Comparison of ENCODE assay signal across 8 cellular contexts in the genomic region with DNA sequence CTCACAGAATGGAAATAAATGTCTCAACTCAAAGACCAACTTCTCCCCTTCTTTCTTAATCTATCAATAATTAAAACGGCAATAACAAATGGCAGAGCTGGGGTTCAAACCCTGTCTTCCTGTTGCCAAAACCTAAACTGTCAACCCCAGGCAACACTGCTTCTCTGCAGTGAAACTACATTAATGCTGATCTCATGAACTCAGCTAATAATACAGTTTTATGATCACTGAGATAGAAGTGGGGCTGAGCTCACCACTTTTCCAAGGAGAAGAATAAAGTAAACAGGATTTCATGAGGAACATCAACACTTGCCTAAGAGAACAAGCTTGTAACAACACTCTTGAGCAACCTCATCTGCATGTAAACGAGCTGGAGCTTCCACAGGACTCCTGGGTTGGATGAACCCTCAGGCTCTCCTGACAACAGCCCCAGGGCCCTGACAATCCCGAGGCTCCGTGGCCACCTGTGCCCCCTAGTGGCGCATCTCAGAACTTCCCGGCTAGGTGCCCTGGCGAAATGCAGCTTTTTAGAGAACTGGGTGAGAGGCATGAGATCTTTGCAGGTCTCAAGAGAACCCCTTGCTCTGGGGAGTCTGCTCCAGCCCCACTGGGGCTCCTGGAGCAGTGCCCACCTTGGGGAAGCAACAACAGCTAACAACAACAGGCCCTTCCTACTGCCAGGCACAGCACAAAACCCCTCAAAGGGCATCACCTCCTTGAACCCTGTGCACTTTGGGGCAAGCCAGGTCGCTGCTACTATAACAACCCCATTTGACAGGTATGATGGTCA.
A peak's percentile ranks its signal among the peaks of the same experiment; 100 is the strongest.
DNase-seq lines count a peak whose midpoint lies in the region; ATAC-seq, FAIRE-seq and TF ChIP-seq lines count a peak whose summit lies in the region.

No MANE protein-coding gene starts in this region.

- H3K27me3 ChIP-seq in SJSA1 (replicated peaks) (no peaks in the 10 kb centered on the region), gastroesophageal sphincter (no peaks in the 10 kb centered on the region), pancreas (no peaks in the 10 kb centered on the region), transverse colon (no peaks in the 10 kb centered on the region)

- H3K27me3 Mint-ChIP-seq in CD14-positive monocyte (ENCODE audit: low read depth in 3 of 3): peaks cover 15 to 23% (median 21%) of the 10 kb centered on the region in 3 donors

- intact Hi-C loops in CD14-positive monocyte (cut with micrococcal nuclease): loop anchor here (1.0 to 2.0 kb wide), 2 partner anchors 81 kb away; no protein-coding TSS in a partner anchor
- intact Hi-C loops in pancreas (cut with DNase I): loop anchor here in 2 of 3 donors (5.0 kb wide), 1 partner anchor 84 kb away; no protein-coding TSS in a partner anchor
- intact Hi-C loops in transverse colon (cut with DNase I; ENCODE audit: low total_unique reads): no loop called here

- no peaks in the 10 kb centered on the region for H3K4me1 Mint-ChIP-seq in CD14-positive monocyte

- no peaks in the 10 kb centered on the region for H3K9me3 ChIP-seq in SJSA1 (replicated peaks)
- H3K9me3 ChIP-seq in gastroesophageal sphincter: no peaks in the 10 kb centered on the region
- H3K9me3 ChIP-seq in pancreas: no peaks in the 10 kb centered on the region
- H3K9me3 ChIP-seq in transverse colon: no peaks in the 10 kb centered on the region

- H3K36me3 ChIP-seq in SJSA1: no peaks in the 10 kb centered on the region
- no peaks in the 10 kb centered on the region for H3K36me3 ChIP-seq in gastroesophageal sphincter
- no peaks in the 10 kb centered on the region for H3K36me3 ChIP-seq in pancreas
- no peaks in the 10 kb centered on the region for H3K36me3 ChIP-seq in transverse colon

- H3K9me3 Mint-ChIP-seq in CD14-positive monocyte: no peaks in the 10 kb centered on the region

- DNase-seq in CD14-positive monocyte (ENCODE audit: low spot score): peak; percentile 74
- DNase-seq in GM19240 (ENCODE audit: insufficient read length, low spot score): peak; percentile 87
- peak; percentile 84 for DNase-seq in HTR-8/SVneo (ENCODE audit: insufficient read length, low spot score)
- DNase-seq in SJSA1 (ENCODE audit: low read depth in 1 of 2, low spot score in 2 of 2): peak; percentile 64 to 78
- peak; percentile 91 for DNase-seq in activated effector memory CD4-positive, alpha-beta T cell treated with anti-CD3 and anti-CD28 coated beads, Interleukin-2, amount 50 U/mL, for 16 hours
- peak; percentile 43 to 94 (median 75) for DNase-seq in pancreas
- DNase-seq in transverse colon: peak; percentile 86

- WGBS in gastroesophageal sphincter (ENCODE audit: low coverage in 1 of 2), 2 donors: 14 to 17% methylated on average over 2 to 5 of the region's 8 CpGs
- 16 to 20% methylated on average over 8 of the region's 8 CpGs for WGBS in pancreas, 2 donors
- WGBS in transverse colon (ENCODE audit: low coverage in 1 of 2), 2 donors: 15 to 38% methylated on average over 3 to 7 of the region's 8 CpGs

- no peak for TF ChIP-seq POLR2A in gastroesophageal sphincter (IDR thresholded peaks at IDR 0.05)
- no peak for TF ChIP-seq POLR2A in transverse colon (IDR thresholded peaks at IDR 0.05)

- FAIRE-seq in HTR-8/SVneo (lab: Jason Lieb, UNC) (no peak), pancreas (lab: Jason Lieb, UNC) (no peak)

- TF ChIP-seq EP300 in gastroesophageal sphincter (IDR thresholded peaks at IDR 0.05) (no peak), transverse colon (IDR thresholded peaks at IDR 0.05; ENCODE audit: low read depth) (no peak)

- no peak overlapping the region for H3K27ac Mint-ChIP-seq in CD14-positive monocyte

- H3K4me3 Mint-ChIP-seq in CD14-positive monocyte: no peak overlapping the region

- in situ Hi-C loops in transverse colon (cut with MboI; ENCODE audit: low pct_ligation_motif_present in 1 of 4, low pct_unique_long_range_greater_than_20kb in 1 of 4, low sequenced_read_pairs in 3 of 4): loop anchor here in 3 of 4 donors (5.0 to 25.0 kb wide), 3 partner anchors 84 to 274 kb away; no protein-coding TSS in a partner anchor

- peak; percentile 94 for TF ChIP-seq CTCF in CD14-positive monocyte (IDR thresholded peaks at IDR 0.05)
- TF ChIP-seq CTCF in gastroesophageal sphincter (IDR thresholded peaks at IDR 0.05): peak in 3 of 4 experiments; percentile 95 to 98 (median 98)
- peak; percentile 86 to 95 (median 94) for TF ChIP-seq CTCF in pancreas (IDR thresholded peaks at IDR 0.05)
- peak; percentile 95 to 97 (median 97) for TF ChIP-seq CTCF in transverse colon (IDR thresholded peaks at IDR 0.05)

- ATAC-seq in gastroesophageal sphincter (peak; percentile 95), pancreas (peak; percentile 75 to 95 (median 92))

- H3K4me1 ChIP-seq in SJSA1 (replicated peaks) (no peaks in the 10 kb centered on the region), gastroesophageal sphincter (peaks cover 0 to 26% (median 6%) of the 10 kb centered on the region in 3 donors), pancreas (no peaks in the 10 kb centered on the region), transverse colon (peaks cover 3 to 24% (median 7%) of the 10 kb centered on the region in 4 donors)

- no peaks in the 10 kb centered on the region for H3K36me3 Mint-ChIP-seq in CD14-positive monocyte

- no peak overlapping the region for H3K27ac ChIP-seq in SJSA1
- peak overlapping the region in 3 of 4 donors; percentile 45 to 61 (median 55) for H3K27ac ChIP-seq in gastroesophageal sphincter
- H3K27ac ChIP-seq in pancreas: no peak overlapping the region
- H3K27ac ChIP-seq in transverse colon: peak overlapping the region; percentile 49 to 77 (median 72)

- H3K4me3 ChIP-seq in SJSA1: no peak overlapping the region
- H3K4me3 ChIP-seq in gastroesophageal sphincter: no peak overlapping the region
- H3K4me3 ChIP-seq in pancreas: no peak overlapping the region
- H3K4me3 ChIP-seq in transverse colon: no peak overlapping the region

Comparison
In these comparisons a context has a peak if more than half of its experiments do, and no peak if none do; other contexts are left out.
1. H3K27ac ChIP-seq: peak in gastroesophageal sphincter (3 of 4) and transverse colon (4 of 4); none in SJSA1 (single experiment) and pancreas (0 of 4).
2. Peak in every context shown above with its lines, with median percentiles within 50 percentile points of each other: DNase-seq and CTCF ChIP-seq.